In genomic region chr2:190849774-190850173, GRCh38 we compare ENCODE assay signal across 10 cellular contexts. TPM values are rescaled to one million over a fixed set of nuclear protein-coding genes. Genes with fewer than 3 reads are reported as not detected.
A peak's percentile ranks its signal among the peaks of the same experiment; 100 is the strongest.
DNase-seq lines count a peak whose midpoint lies in the region; ATAC-seq, FAIRE-seq and TF ChIP-seq lines count a peak whose summit lies in the region.
"Had no signal": no experiment of that assay in that cellular context is flagged by ENCODE, and none has a peak within 500 bp of the region (broad histone marks: within the 10 kb centered on the region; RNA-seq: fewer than 3 reads in every experiment).

No MANE protein-coding gene starts in this region.

- H3K4me3 ChIP-seq in A549 (no peak overlapping the region), fibroblast of villous mesenchyme (ENCODE audit: low read depth, low read length) (no peak overlapping the region), OCI-LY7 (ENCODE audit: low read depth, low read length, poor library complexity, severe bottlenecking) (no peak overlapping the region), esophagus squamous epithelium (no peak overlapping the region)
- H3K4me3 ChIP-seq: prostate gland, uterus had no signal

- no peaks in the 10 kb centered on the region for H3K27me3 ChIP-seq in esophagus squamous epithelium
- H3K27me3 ChIP-seq: uterus had no signal

- 63% methylated on average over 2 of the region's 2 CpGs for WGBS in A549 (ENCODE audit: missing lambda C conversion rate)
- WGBS in esophagus squamous epithelium, 2 donors: 40 to 48% methylated on average over 2 of the region's 2 CpGs

- ATAC-seq in A549: peak in 1 of 2 experiments; percentile 29; a peak in 3 of 6 replicates

- no peaks in the 10 kb centered on the region for H3K9me2 ChIP-seq in OCI-LY7 (ENCODE audit: insufficient read depth, low read length)

- H3K4me2 ChIP-seq in A549: peak overlapping the region; percentile 25
- no peak overlapping the region for H3K4me2 ChIP-seq in OCI-LY7 (ENCODE audit: low read length)

- no peak overlapping the region for H2AFZ ChIP-seq in OCI-LY7 (ENCODE audit: low read length)

- no peak for TF ChIP-seq EP300 in A549 (IDR thresholded peaks at IDR 0.05)

- FAIRE-seq in A549 (lab: Jason Lieb, UNC): no peak

- BruUV-seq in OCI-LY7 (replicated peaks; lab: Mats Ljungman, UMichigan): no TSS peak

- H3K36me3 ChIP-seq in OCI-LY7 (ENCODE audit: insufficient read depth, low read length) (no peaks in the 10 kb centered on the region), esophagus squamous epithelium (no peaks in the 10 kb centered on the region)
- H3K36me3 ChIP-seq: prostate gland, uterus had no signal

- no peak for TF ChIP-seq RAD21 in A549 (conservative IDR thresholded peaks at IDR 0.05 in 1 of 2, IDR thresholded peaks at IDR 0.05 in 1 of 2)

- H3K4me1 ChIP-seq in A549 (peaks cover 54% of the 10 kb centered on the region), OCI-LY7 (ENCODE audit: insufficient read depth, low read length, poor library complexity, severe bottlenecking) (no peaks in the 10 kb centered on the region), esophagus squamous epithelium (peaks cover 0 to 26% (median 2%) of the 10 kb centered on the region in 3 donors)
- H3K4me1 ChIP-seq: prostate gland, uterus had no signal

- H3K9me3 ChIP-seq in A549 (no peaks in the 10 kb centered on the region), OCI-LY7 (ENCODE audit: low read length) (no peaks in the 10 kb centered on the region), esophagus squamous epithelium (no peaks in the 10 kb centered on the region)
- H3K9me3 ChIP-seq: prostate gland, uterus had no signal

- CTCF ChIA-PET in A549 (lab: Yijun Ruan, JAX): interaction anchor here (0.8 to 2.6 kb wide), 20 partner anchors 10 to 162 kb away, joined by 3 to 13 read pairs (median 6); partner anchors contain the start of gene GLS
- CTCF ChIA-PET in OCI-LY7 (lab: Charles Lee; ENCODE audit: unreplicated experiment): no interaction called here

- TF ChIP-seq POLR2A in A549 (IDR thresholded peaks at IDR 0.05; ENCODE audit: low read length): no peak
- no peak for TF ChIP-seq POLR2A in esophagus squamous epithelium (IDR thresholded peaks at IDR 0.05)

- intact Hi-C loops in OCI-LY7 (cut with micrococcal nuclease; ENCODE audit: unreplicated experiment) (loop anchor here (2.0 to 10.0 kb wide), 2 partner anchors 181 to 305 kb away; partner anchors contain the start of gene STAT4), esophagus squamous epithelium (cut with DNase I) (no loop called here)

- H3K79me2 ChIP-seq in OCI-LY7 (ENCODE audit: insufficient read depth, low read depth, low read length): no peaks in the 10 kb centered on the region

- no peaks in the 10 kb centered on the region for H4K20me1 ChIP-seq in OCI-LY7 (ENCODE audit: insufficient read depth, low read length)

- H3K27ac ChIP-seq in A549 (peak overlapping the region; percentile 58 to 78), OCI-LY7 (ENCODE audit: low read depth, low read length, poor library complexity, severe bottlenecking) (no peak overlapping the region), esophagus squamous epithelium (no peak overlapping the region)
- H3K27ac ChIP-seq: prostate gland, uterus had no signal

- POLR2A ChIA-PET in A549 (lab: Yijun Ruan, JAX): interaction anchor here (1.0 to 1.6 kb wide), 3 partner anchors 9 to 32 kb away, joined by 3 to 9 read pairs (median 5); partner anchors contain the start of gene GLS
- POLR2A ChIA-PET in OCI-LY7 (lab: Charles Lee): interaction anchor here (1.1 kb wide), 1 partner anchor 40 kb away, joined by 3 read pairs; no protein-coding TSS in a partner anchor

- TF ChIP-seq CTCF in A549 (IDR thresholded peaks at IDR 0.05): no peak
- peak; percentile 2 for TF ChIP-seq CTCF in fibroblast of villous mesenchyme (IDR thresholded peaks at IDR 0.05; ENCODE audit: insufficient read depth, low read depth, low read length)
- no peak for TF ChIP-seq CTCF in OCI-LY7 (conservative IDR thresholded peaks at IDR 0.05; ENCODE audit: low read length)
- TF ChIP-seq CTCF in esophagus squamous epithelium (IDR thresholded peaks at IDR 0.05): no peak

- DNase-seq in A549 (ENCODE audit: low read depth in 1 of 2, low spot score in 1 of 2): peak in 1 of 2 experiments; percentile 26
- peak; percentile 21 for DNase-seq in HPDE6-E6E7 (ENCODE audit: extremely low spot score)
- DNase-seq in amniotic epithelial cell (ENCODE audit: low read depth): peak; percentile 70
- DNase-seq in fibroblast of villous mesenchyme (ENCODE audit: low read depth): peak; percentile 51
- no peak for DNase-seq in ecto neural progenitor cell (ENCODE audit: low spot score)
- no peak for DNase-seq in OCI-LY7 (ENCODE audit: low spot score)
- DNase-seq in esophagus squamous epithelium (lab: John Stamatoyannopoulos, UW): no peak
- DNase-seq in SIG-M5 treated with dmso at 0.1 percent for 504 hours (lab: John Stamatoyannopoulos, UW; ENCODE audit: unreplicated experiment): no peak

TF ChIP-seq in A549, 52 proteins besides CTCF, POLR2A, EP300 and RAD21:
- TF ChIP-seq FOSL2 (IDR thresholded peaks at IDR 0.05) (0 out of 2 replicates have a peak, but pooled peaks have one; percentile 8), FOSL2 (CRISPR knock-in tag; IDR thresholded peaks at IDR 0.05) (no peak), EHMT2 (IDR thresholded peaks at IDR 0.05; ENCODE audit: low read depth) (no peak), ZC3H11A (IDR thresholded peaks at IDR 0.05) (no peak), NR3C1 (IDR thresholded peaks at IDR 0.05) (no peak), ESRRA (IDR thresholded peaks at IDR 0.05; ENCODE audit: borderline replicate concordance, low read length) (no peak)

RNA-seq across cellular contexts. Expression of gene GLS, which starts 30.8 kb away (rescaled TPM):
- polyA plus RNA-seq in A549 (2011; rRNA removed) (221 and 269 TPM in 2 replicates), A549 (2017; fragmentation: RNase III; extraction: RNeasy Plus Mini Kit Qiagen cat#74134 plus additional on column Dnase treatment) (270 to 321 TPM (median 286 TPM) in 3 replicates)
- polyA plus RNA-seq in A549 (2012; cell fraction: cytosol; rRNA removed): 27.9 and 32.7 TPM in 2 replicates
- polyA plus RNA-seq in A549 (2012; cell fraction: nucleus; rRNA removed): 49.7 and 80.3 TPM in 2 replicates
- 194 and 213 TPM in 2 replicates for polyA minus RNA-seq in A549 (2011; rRNA and poly(A)+ RNA removed)
- total RNA-seq in fibroblast of villous mesenchyme (375 and 519 TPM in 2 replicates), OCI-LY7 (2022) (93.1 and 103 TPM in 2 replicates), esophagus squamous epithelium (10 to 100 TPM; 22.0 to 84.1 (median 45.9) TPM)
- total RNA-seq in OCI-LY7 (2014; rRNA removed; shearing (Covaris generic)): 82.0 and 102 TPM in 2 replicates

Comparison
In these comparisons a context has a peak if more than half of its experiments do, and no peak if none do; other contexts are left out.
1. DNase-seq: peak in HPDE6-E6E7 (single experiment), amniotic epithelial cell (single experiment) and fibroblast of villous mesenchyme (single experiment); none in ecto neural progenitor cell (single experiment), OCI-LY7 (single experiment), esophagus squamous epithelium (single experiment) and SIG-M5 treated with dmso at 0.1 percent for 504 hours (single experiment).
2. H3K27ac ChIP-seq: peak in A549 (2 of 2); none in OCI-LY7 (single experiment) and esophagus squamous epithelium (0 of 4).